Comparison of ENCODE assay signal across 8 cellular contexts in genomic region chr15:31217067-31217466, GRCh38.
A peak's percentile ranks its signal among the peaks of the same experiment; 100 is the strongest.
DNase-seq lines count a peak whose midpoint lies in the region; ATAC-seq and TF ChIP-seq lines count a peak whose summit lies in the region.

No MANE protein-coding gene starts in this region.

- H3K27ac ChIP-seq in iPS-20b (ENCODE audit: low read length): no peak overlapping the region
- H3K27ac ChIP-seq in subcutaneous abdominal adipose tissue (ENCODE audit: low read depth, low read length): peak overlapping the region; percentile 68

- H3K4me1 ChIP-seq in iPS-20b (ENCODE audit: insufficient read depth, low read length) (peaks cover 4% of the 10 kb centered on the region; the same call in 1 of the 2 replicates), subcutaneous abdominal adipose tissue (ENCODE audit: control insufficient read depth in 5 of 5, insufficient read depth in 5 of 5, low read length in 5 of 5) (peaks cover 2 to 36% (median 33%) of the 10 kb centered on the region in 5 donors)

- H3K4me3 Mint-ChIP-seq in activated CD4-positive, alpha-beta T cell treated with anti-CD3 and anti-CD28 coated beads, Interleukin-2, amount 10 ng/mL, durations not matched to agents 24 days and 14 days: peak overlapping the region; percentile 87
- peak overlapping the region; percentile 78 for H3K4me3 Mint-ChIP-seq in activated CD4-positive, alpha-beta memory T cell treated with anti-CD3 and anti-CD28 coated beads, Interleukin-2, amount 10 ng/mL, durations not matched to agents 7 days and 5 days

- no peaks in the 10 kb centered on the region for H3K36me3 Mint-ChIP-seq in activated CD4-positive, alpha-beta T cell treated with anti-CD3 and anti-CD28 coated beads, Interleukin-2, amount 10 ng/mL, durations not matched to agents 24 days and 14 days (ENCODE audit: low read depth)
- no peaks in the 10 kb centered on the region for H3K36me3 Mint-ChIP-seq in activated CD4-positive, alpha-beta memory T cell treated with anti-CD3 and anti-CD28 coated beads, Interleukin-2, amount 10 ng/mL, durations not matched to agents 7 days and 5 days (ENCODE audit: low read depth)

- H3K36me3 ChIP-seq in iPS-20b (ENCODE audit: insufficient read depth, low read depth, low read length) (no peaks in the 10 kb centered on the region), subcutaneous abdominal adipose tissue (ENCODE audit: control insufficient read depth in 5 of 5, insufficient read depth in 5 of 5, low read length in 5 of 5) (no peaks in the 10 kb centered on the region)

- no peaks in the 10 kb centered on the region for H3K27me3 Mint-ChIP-seq in activated CD4-positive, alpha-beta T cell treated with anti-CD3 and anti-CD28 coated beads, Interleukin-2, amount 10 ng/mL, durations not matched to agents 24 days and 14 days
- no peaks in the 10 kb centered on the region for H3K27me3 Mint-ChIP-seq in activated CD4-positive, alpha-beta memory T cell treated with anti-CD3 and anti-CD28 coated beads, Interleukin-2, amount 10 ng/mL, durations not matched to agents 7 days and 5 days

- peaks cover 7% of the 10 kb centered on the region; the same call in 1 of the 2 replicates for H3K27me3 ChIP-seq in iPS-20b (ENCODE audit: insufficient read depth, low read length)
- H3K27me3 ChIP-seq in subcutaneous abdominal adipose tissue (ENCODE audit: control insufficient read depth in 5 of 5, insufficient read depth in 4 of 5, low read length in 5 of 5): no peaks in the 10 kb centered on the region

- intact Hi-C loops in activated CD4-positive, alpha-beta T cell treated with anti-CD3 and anti-CD28 coated beads, Interleukin-2, amount 10 ng/mL, durations not matched to agents 24 days and 14 days (cut with micrococcal nuclease): no loop called here

- H3K9me3 Mint-ChIP-seq in activated CD4-positive, alpha-beta T cell treated with anti-CD3 and anti-CD28 coated beads, Interleukin-2, amount 10 ng/mL, durations not matched to agents 24 days and 14 days: no peaks in the 10 kb centered on the region
- no peaks in the 10 kb centered on the region for H3K9me3 Mint-ChIP-seq in activated CD4-positive, alpha-beta memory T cell treated with anti-CD3 and anti-CD28 coated beads, Interleukin-2, amount 10 ng/mL, durations not matched to agents 7 days and 5 days

- POLR2A ChIA-PET in activated CD4-positive, alpha-beta memory T cell treated with anti-CD3 and anti-CD28 coated beads, Interleukin-2, amount 10 ng/mL, durations not matched to agents 7 days and 5 days (lab: Charles Lee): interaction anchor here (1.0 to 7.5 kb wide), 5 partner anchors 48 to 272 kb away, joined by 3 to 62 read pairs (median 5); partner anchors contain the start of gene KLF13

- TF ChIP-seq CTCF in GM20000 (IDR thresholded peaks at IDR 0.05; ENCODE audit: extremely low read depth, missing control alignments): no peak

- H3K4me3 ChIP-seq in iPS-20b (ENCODE audit: low read length) (peak overlapping the region; percentile 72; the same call in 1 of the 2 replicates), subcutaneous abdominal adipose tissue (ENCODE audit: low read depth in 1 of 5, low read length in 5 of 5) (peak overlapping the region in 2 of 5 donors; percentile 57 to 65)

- peaks cover 34% of the 10 kb centered on the region for H3K4me1 Mint-ChIP-seq in activated CD4-positive, alpha-beta T cell treated with anti-CD3 and anti-CD28 coated beads, Interleukin-2, amount 10 ng/mL, durations not matched to agents 24 days and 14 days
- H3K4me1 Mint-ChIP-seq in activated CD4-positive, alpha-beta memory T cell treated with anti-CD3 and anti-CD28 coated beads, Interleukin-2, amount 10 ng/mL, durations not matched to agents 7 days and 5 days: peaks cover 40% of the 10 kb centered on the region

- H3K9me3 ChIP-seq in iPS-20b (ENCODE audit: insufficient read depth, low read depth, low read length) (no peaks in the 10 kb centered on the region), subcutaneous abdominal adipose tissue (ENCODE audit: control insufficient read depth in 5 of 5, low read length in 5 of 5) (no peaks in the 10 kb centered on the region)

- no peak for ATAC-seq in HG03439 (IDR thresholded peaks at IDR 0.05; ENCODE audit: unreplicated experiment)

- DNase-seq in activated CD4-positive, alpha-beta T cell treated with anti-CD3 and anti-CD28 coated beads, Interleukin-2, amount 10 ng/mL, durations not matched to agents 24 days and 14 days: no peak
- DNase-seq in activated CD4-positive, alpha-beta T cell treated with anti-CD3 and anti-CD28 coated beads, Interleukin-2, amount 50 U/mL, for 48 hours: no peak
- DNase-seq in activated CD4-positive, alpha-beta memory T cell treated with anti-CD3 and anti-CD28 coated beads, Interleukin-2, amount 10 ng/mL, durations not matched to agents 7 days and 5 days: no peak
- no peak for DNase-seq in DMS 273 treated with DMSO at 0.1 percent for 48 hours (lab: John Stamatoyannopoulos, UW)
- no peak for DNase-seq in GM20000 (ENCODE audit: low spot score)

- peak overlapping the region; percentile 93 for H3K27ac Mint-ChIP-seq in activated CD4-positive, alpha-beta T cell treated with anti-CD3 and anti-CD28 coated beads, Interleukin-2, amount 10 ng/mL, durations not matched to agents 24 days and 14 days
- H3K27ac Mint-ChIP-seq in activated CD4-positive, alpha-beta memory T cell treated with anti-CD3 and anti-CD28 coated beads, Interleukin-2, amount 10 ng/mL, durations not matched to agents 7 days and 5 days: peak overlapping the region; percentile 88

- no peak overlapping the region for H3K9ac ChIP-seq in iPS-20b (ENCODE audit: low read depth, low read length)
- H3K9ac ChIP-seq in subcutaneous abdominal adipose tissue (ENCODE audit: low read length in 5 of 5): peak overlapping the region in 1 of 5 donors; percentile 49

- CTCF ChIA-PET in activated CD4-positive, alpha-beta memory T cell treated with anti-CD3 and anti-CD28 coated beads, Interleukin-2, amount 10 ng/mL, durations not matched to agents 7 days and 5 days (lab: Charles Lee): interaction anchor here (1.0 to 1.7 kb wide), 5 partner anchors 17 to 272 kb away, joined by 3 to 6 read pairs (median 3); partner anchors contain the start of gene KLF13
